18 cellular contexts compared by ENCODE assay signal in the genomic region with DNA sequence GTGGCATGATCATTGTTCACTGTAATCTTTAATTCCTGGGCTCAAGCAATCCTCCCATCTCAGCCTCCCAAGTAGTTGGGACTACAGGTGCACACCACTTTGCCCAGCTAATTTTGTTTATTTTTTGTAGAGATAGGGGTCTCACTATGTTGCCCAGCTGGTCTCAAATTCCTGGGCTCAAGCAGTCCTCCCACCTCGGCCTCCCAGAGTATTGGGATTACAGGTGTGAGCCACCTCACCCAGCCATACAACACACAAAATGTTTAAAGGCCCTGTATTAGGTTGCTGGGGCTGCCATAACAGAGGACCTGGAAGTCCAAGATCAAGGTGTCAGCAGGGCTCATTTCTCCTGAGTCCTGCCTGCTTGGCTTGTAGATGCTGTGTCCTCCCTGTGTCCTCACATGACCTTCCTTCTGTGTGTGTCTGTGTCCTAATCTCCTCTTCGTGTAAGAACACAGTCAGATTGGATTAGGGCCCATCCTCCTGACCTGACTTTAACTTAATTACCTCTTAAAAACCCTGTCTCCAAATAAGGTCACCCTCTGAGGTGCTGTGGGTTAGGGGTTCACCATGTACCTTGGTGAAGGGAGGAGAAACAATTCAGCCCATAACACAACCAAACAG. TPM values are rescaled to one million over a fixed set of nuclear protein-coding genes. Genes with fewer than 3 reads are reported as not detected.
DNase-seq lines count a peak whose midpoint lies in the region; ATAC-seq, FAIRE-seq and TF ChIP-seq lines count a peak whose summit lies in the region.
"Had no signal": no experiment of that assay in that cellular context is flagged by ENCODE, and none has a peak within 500 bp of the region (broad histone marks: within the 10 kb centered on the region; RNA-seq: fewer than 3 reads in every experiment).

No MANE protein-coding gene starts in this region.

- TF ChIP-seq CTCF in ascending aorta (IDR thresholded peaks at IDR 0.05) (no peak), right atrium auricular region (IDR thresholded peaks at IDR 0.05) (no peak), tibial artery (IDR thresholded peaks at IDR 0.05) (no peak), pancreas (IDR thresholded peaks at IDR 0.05) (no peak)

- no peak for FAIRE-seq in pancreas (lab: Jason Lieb, UNC)
- FAIRE-seq: D721Med, GM12892 had no signal

- peaks cover 0 to 26% of the 10 kb centered on the region in 2 donors for H3K4me1 ChIP-seq in ascending aorta
- peaks cover 0 to 54% of the 10 kb centered on the region in 2 donors for H3K4me1 ChIP-seq in right atrium auricular region
- peaks cover 0 to 50% (median 20%) of the 10 kb centered on the region in 4 donors for H3K4me1 ChIP-seq in tibial artery
- peaks cover 0 to 2% (median 0%) of the 10 kb centered on the region in 3 donors for H3K4me1 ChIP-seq in pancreas

- H3K36me3 ChIP-seq in ascending aorta (no peaks in the 10 kb centered on the region), right atrium auricular region (no peaks in the 10 kb centered on the region), tibial artery (peaks cover 0 to 5% (median 0%) of the 10 kb centered on the region in 3 donors), pancreas (no peaks in the 10 kb centered on the region)

- intact Hi-C loops in ascending aorta (cut with DNase I) (loop anchor here (2.0 to 10.0 kb wide), 5 partner anchors 178 to 1029 kb away; partner anchors contain the start of genes ADCY2, ICE1, NSUN2 and SRD5A1), tibial artery (cut with DNase I; ENCODE audit: low total_unique reads) (no loop called here), pancreas (cut with DNase I) (no loop called here)

- no peaks in the 10 kb centered on the region for H3K9me3 ChIP-seq in ascending aorta
- H3K9me3 ChIP-seq in right atrium auricular region: no peaks in the 10 kb centered on the region
- no peaks in the 10 kb centered on the region for H3K9me3 ChIP-seq in tibial artery
- no peaks in the 10 kb centered on the region for H3K9me3 ChIP-seq in pancreas

- H3K4me3 ChIP-seq in ascending aorta (peak overlapping the region in 1 of 2 donors; percentile 42), right atrium auricular region (no peak overlapping the region), tibial artery (peak overlapping the region in 1 of 2 donors; percentile 8), pancreas (no peak overlapping the region)
- H3K4me3 ChIP-seq: GM23248 had no signal

- H3K27me3 ChIP-seq in ascending aorta: no peaks in the 10 kb centered on the region
- no peaks in the 10 kb centered on the region for H3K27me3 ChIP-seq in right atrium auricular region
- no peaks in the 10 kb centered on the region for H3K27me3 ChIP-seq in tibial artery
- H3K27me3 ChIP-seq in pancreas: peaks cover 0 to 19% (median 14%) of the 10 kb centered on the region in 4 donors

- 41 to 51% methylated on average over 2 of the region's 2 CpGs for WGBS in pancreas, 2 donors

- no peak for ATAC-seq in pancreas

- DNase-seq in NCI-H82 (lab: John Stamatoyannopoulos, UW): peak; percentile 92
- no peak for DNase-seq in ascending aorta (ENCODE audit: low spot score in 2 of 2)
- DNase-seq in right atrium auricular region (ENCODE audit: low spot score): no peak
- DNase-seq in tibial artery: no peak
- no peak for DNase-seq in pancreas
- DNase-seq in SW 1271 (lab: John Stamatoyannopoulos, UW): no peak
- DNase-seq in NCI-H2171 (lab: John Stamatoyannopoulos, UW): no peak
- DNase-seq: CD4-positive, alpha-beta memory T cell; GDM1; GM23248; HFFc6; KG1; NCI-H1694 treated with DMSO at 0.1 percent for 48 hours; NCI-H446 treated with DMSO at 0.1 percent for 48 hours; RPMI8226 had no signal

- H3K27ac ChIP-seq in ascending aorta (peak overlapping the region; percentile 50 to 71), right atrium auricular region (peak overlapping the region; percentile 70 to 90), tibial artery (peak overlapping the region; percentile 65 to 67), pancreas (no peak overlapping the region)
- H3K27ac ChIP-seq: GM23248 had no signal

RNA-seq across cellular contexts. Expression of gene UBE2QL1, which starts 5.4 kb away (rescaled TPM):
- total RNA-seq in ascending aorta (0.85 TPM), right atrium auricular region (10 to 100 TPM in 1 of 2 donors, 1 to 10 TPM in 1; 9.1 to 10.8 TPM), pancreas (under 1 TPM; 0.13 to 0.81 (median 0.46) TPM)
- polyA plus RNA-seq in pancreas: 1 to 10 TPM in 1 of 2 donors, under 1 TPM in 1; 0.72 to 2.4 TPM
- total RNA-seq: CD4-positive, alpha-beta memory T cell; GM23248; HFFc6; MCF 10A had no signal
- polyA plus RNA-seq: CD4-positive, alpha-beta memory T cell; GM23248 had no signal

Comparison
In these comparisons a context has a peak if more than half of its experiments do, and no peak if none do; other contexts are left out.
1. H3K27ac ChIP-seq: peak in ascending aorta (2 of 2), right atrium auricular region (2 of 2) and tibial artery (2 of 2); none in pancreas (0 of 4).